ENCODE assay signal across 20 cellular contexts in genomic region chr2:235634435-235635152, GRCh38.
DNase-seq lines count a peak whose midpoint lies in the region; ATAC-seq and TF ChIP-seq lines count a peak whose summit lies in the region.
"Had no signal": no experiment of that assay in that cellular context is flagged by ENCODE, and none has a peak within 500 bp of the region (broad histone marks: within the 10 kb centered on the region; RNA-seq: fewer than 3 reads in every experiment).

No MANE protein-coding gene starts in this region.

- no peaks in the 10 kb centered on the region for H3K36me3 Mint-ChIP-seq in T-cell

- no peak for ATAC-seq in T-cell (replicated peaks in 1 of 4)
- ATAC-seq: mucosa of descending colon; PC-3; right lobe of liver; stimulated activated naive CD8-positive, alpha-beta T cell treated with anti-CD3 and anti-CD28 coated beads, Interleukin-15, Interleukin-2, amounts not matched to agents 100 U/mL and 50 U/mL, for 24 hours; upper lobe of right lung had no signal

- H3K9me3 ChIP-seq in tibial artery (no peaks in the 10 kb centered on the region), OCI-LY7 (ENCODE audit: low read length) (no peaks in the 10 kb centered on the region)
- H3K9me3 ChIP-seq: adrenal gland, left ventricle myocardium inferior, mucosa of descending colon, right lobe of liver, upper lobe of right lung had no signal

- H3K9me3 Mint-ChIP-seq in T-cell, result no peaks in the 10 kb centered on the region

- H3K4me3 ChIP-seq in fibroblast of villous mesenchyme (ENCODE audit: low read depth, low read length) (no peak overlapping the region), tibial artery (no peak overlapping the region), OCI-LY7 (ENCODE audit: low read depth, low read length, poor library complexity, severe bottlenecking) (no peak overlapping the region)
- H3K4me3 ChIP-seq: adrenal gland, left ventricle myocardium inferior, mucosa of descending colon, right lobe of liver, upper lobe of right lung had no signal

- intact Hi-C loops in tibial artery (cut with DNase I; ENCODE audit: low total_unique reads), result no loop called here
- intact Hi-C loops in OCI-LY7 (cut with micrococcal nuclease; ENCODE audit: unreplicated experiment), result no loop called here

- no peaks in the 10 kb centered on the region for H3K36me3 ChIP-seq in tibial artery
- H3K36me3 ChIP-seq in OCI-LY7 (ENCODE audit: insufficient read depth, low read length), result no peaks in the 10 kb centered on the region
- H3K36me3 ChIP-seq: adrenal gland, left ventricle myocardium inferior, right lobe of liver, upper lobe of right lung had no signal

- H3K27ac ChIP-seq in tibial artery (no peak overlapping the region), OCI-LY7 (ENCODE audit: low read depth, low read length, poor library complexity, severe bottlenecking) (no peak overlapping the region)
- H3K27ac ChIP-seq: adrenal gland, left ventricle myocardium inferior, right lobe of liver, upper lobe of right lung had no signal

- H2AFZ ChIP-seq in OCI-LY7 (ENCODE audit: low read length), result no peak overlapping the region

- H3K27ac Mint-ChIP-seq in T-cell, result no peak overlapping the region

- POLR2A ChIA-PET in T-cell (lab: Charles Lee) (no interaction called here), OCI-LY7 (lab: Charles Lee) (no interaction called here)

- H3K9me2 ChIP-seq in OCI-LY7 (ENCODE audit: insufficient read depth, low read length), result no peaks in the 10 kb centered on the region

- TF ChIP-seq CTCF in fibroblast of villous mesenchyme (IDR thresholded peaks at IDR 0.05; ENCODE audit: insufficient read depth, low read depth, low read length) (no peak), tibial artery (IDR thresholded peaks at IDR 0.05) (no peak), OCI-LY7 (conservative IDR thresholded peaks at IDR 0.05; ENCODE audit: low read length) (no peak)

- no peaks in the 10 kb centered on the region for H3K79me2 ChIP-seq in OCI-LY7 (ENCODE audit: insufficient read depth, low read depth, low read length)

- H3K27me3 ChIP-seq in tibial artery, result no peaks in the 10 kb centered on the region
- H3K27me3 ChIP-seq: adrenal gland, right lobe of liver, upper lobe of right lung had no signal

- H4K20me1 ChIP-seq in OCI-LY7 (ENCODE audit: insufficient read depth, low read length), result no peaks in the 10 kb centered on the region

- H3K4me1 ChIP-seq in tibial artery, result peaks cover 0 to 21% (median 11%) of the 10 kb centered on the region in 4 donors
- H3K4me1 ChIP-seq in OCI-LY7 (ENCODE audit: insufficient read depth, low read length, poor library complexity, severe bottlenecking), result no peaks in the 10 kb centered on the region
- H3K4me1 ChIP-seq: right lobe of liver had no signal

- no TSS peak for BruUV-seq in OCI-LY7 (replicated peaks; lab: Mats Ljungman, UMichigan)

- peaks cover 6 to 16% of the 10 kb centered on the region in 2 donors for H3K27me3 Mint-ChIP-seq in T-cell

- H3K4me1 Mint-ChIP-seq in T-cell, result no peaks in the 10 kb centered on the region

- H3K4me2 ChIP-seq in OCI-LY7 (ENCODE audit: low read length), result no peak overlapping the region

- DNase-seq in EH (ENCODE audit: low read depth) (peak; percentile 80), amniotic epithelial cell (ENCODE audit: low read depth) (peak; percentile 43), fibroblast of villous mesenchyme (ENCODE audit: low read depth) (peak; percentile 38), putamen (ENCODE audit: low spot score) (peak; percentile 71), T-cell (no peak), tibial artery (no peak), OCI-LY7 (ENCODE audit: low spot score) (no peak)
- DNase-seq in activated CD4-positive, alpha-beta T cell treated with anti-CD3 and anti-CD28 coated beads for 48 hours, result no peak
- DNase-seq: activated CD4-positive, alpha-beta T cell treated with anti-CD3 and anti-CD28 coated beads for 1 hour; adrenal gland; Karpas-422; left ventricle myocardium inferior; mucosa of descending colon; NCI-H1105 treated with DMSO at 0.1 percent for 48 hours; NCI-H748 treated with DMSO at 0.1 percent for 48 hours; PC-3; right lobe of liver; stimulated activated naive CD8-positive, alpha-beta T cell treated with anti-CD3 and anti-CD28 coated beads, Interleukin-15, Interleukin-2, amounts not matched to agents 100 U/mL and 50 U/mL, for 24 hours; T-helper 9 cell; upper lobe of right lung had no signal

- no peak overlapping the region for H3K4me3 Mint-ChIP-seq in T-cell

- CTCF ChIA-PET in T-cell (lab: Charles Lee), result no interaction called here
- CTCF ChIA-PET in OCI-LY7 (lab: Charles Lee; ENCODE audit: unreplicated experiment), result no interaction called here

Comparison
In these comparisons a context has a peak if more than half of its experiments do, and no peak if none do; other contexts are left out.
1. DNase-seq: peak in EH (single experiment), amniotic epithelial cell (single experiment), fibroblast of villous mesenchyme (single experiment) and putamen (single experiment); none in activated CD4-positive, alpha-beta T cell treated with anti-CD3 and anti-CD28 coated beads for 48 hours (single experiment), T-cell (0 of 34), tibial artery (0 of 2) and OCI-LY7 (single experiment).